11 cellular contexts compared by ENCODE assay signal in the genomic region with DNA sequence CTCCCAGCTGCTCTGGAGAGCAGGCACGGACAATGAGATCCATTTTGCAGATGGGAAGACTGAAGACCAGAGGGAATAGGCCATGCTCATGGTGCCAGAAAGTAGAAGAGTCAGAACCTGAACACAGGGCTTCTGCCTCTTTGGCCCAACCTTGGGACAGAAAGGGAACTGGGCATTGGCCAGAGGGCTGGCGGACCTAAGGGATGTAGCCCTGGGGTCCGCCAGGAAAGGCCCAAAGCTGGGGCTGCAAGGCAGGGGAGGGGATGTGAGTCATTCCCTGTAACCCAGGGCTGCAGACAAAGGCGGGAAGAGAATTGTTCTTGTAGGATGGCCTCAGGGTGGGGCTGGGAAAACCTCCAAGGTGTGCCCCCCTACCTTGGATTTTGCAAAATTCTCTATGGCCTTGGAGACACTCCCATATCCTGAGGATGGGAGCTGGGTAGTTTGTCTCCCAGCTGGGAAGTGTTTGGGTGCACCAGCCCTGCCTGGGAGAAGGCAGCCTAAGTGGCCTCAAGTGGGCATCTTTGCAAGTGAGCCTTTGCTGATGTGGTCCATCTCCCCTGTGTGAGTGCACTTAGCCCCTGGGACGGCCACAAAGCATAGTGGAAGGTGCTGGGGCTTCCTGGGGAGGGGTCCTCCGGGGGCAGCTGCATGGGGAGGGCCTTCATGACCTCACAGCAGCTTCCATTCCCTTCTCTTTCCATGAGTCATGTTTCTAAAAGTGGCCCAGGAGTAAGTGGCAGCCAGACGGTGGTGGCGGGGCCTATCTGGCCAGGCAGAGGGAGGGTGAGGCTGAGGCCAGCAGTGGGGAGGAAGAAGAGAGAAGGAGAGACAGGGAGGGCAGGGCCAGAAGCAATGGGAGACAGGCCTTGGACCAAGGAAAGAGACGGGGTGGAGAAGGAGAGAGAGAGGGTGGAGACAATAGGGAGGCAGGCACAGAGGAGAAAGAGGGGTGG. TPM values are rescaled to one million over a fixed set of nuclear protein-coding genes. Genes with fewer than 3 reads are reported as not detected.
DNase-seq lines count a peak whose midpoint lies in the region; ATAC-seq and TF ChIP-seq lines count a peak whose summit lies in the region.
"Had no signal": no experiment of that assay in that cellular context is flagged by ENCODE, and none has a peak within 500 bp of the region (broad histone marks: within the 10 kb centered on the region; RNA-seq: fewer than 3 reads in every experiment).

No MANE protein-coding gene starts in this region.

- CTCF ChIA-PET in activated naive CD4-positive, alpha-beta T cell treated with anti-CD3 and anti-CD28 coated beads for 36 hours (lab: Charles Lee): no interaction called here
- CTCF ChIA-PET in naive thymus-derived CD4-positive, alpha-beta T cell (lab: Charles Lee): no interaction called here

- H3K23ac ChIP-seq in mesendoderm (ENCODE audit: low read length): no peak overlapping the region

- no peak overlapping the region for H3K4me2 ChIP-seq in mesendoderm (ENCODE audit: low read length)

- H3K4me1 ChIP-seq in mesendoderm (ENCODE audit: control insufficient read depth, low read depth, low read length): no peaks in the 10 kb centered on the region
- H3K4me1 ChIP-seq in vagina: peaks cover 21% of the 10 kb centered on the region
- no peaks in the 10 kb centered on the region for H3K4me1 ChIP-seq in naive thymus-derived CD4-positive, alpha-beta T cell (ENCODE audit: control insufficient read depth in 2 of 2, insufficient read depth in 2 of 2, low read length in 2 of 2)
- H3K4me1 ChIP-seq: breast epithelium had no signal

- no peaks in the 10 kb centered on the region for H3K36me3 Mint-ChIP-seq in activated naive CD4-positive, alpha-beta T cell treated with anti-CD3 and anti-CD28 coated beads for 36 hours (ENCODE audit: low read depth)
- H3K36me3 Mint-ChIP-seq in naive thymus-derived CD4-positive, alpha-beta T cell: no peaks in the 10 kb centered on the region

- no peak for TF ChIP-seq POLR2A in vagina (IDR thresholded peaks at IDR 0.05)

- no peaks in the 10 kb centered on the region for H3K79me2 ChIP-seq in mesendoderm (ENCODE audit: control insufficient read depth, insufficient read depth, low read length)

- H2BK15ac ChIP-seq in mesendoderm (replicated peaks; ENCODE audit: low read depth): no peak overlapping the region

- no peak overlapping the region for H2BK120ac ChIP-seq in mesendoderm (ENCODE audit: low read depth, low read length)

- H3K27me3 ChIP-seq in mesendoderm (ENCODE audit: insufficient read depth, low read length, poor library complexity) (no peaks in the 10 kb centered on the region), vagina (no peaks in the 10 kb centered on the region)
- no peaks in the 10 kb centered on the region for H3K27me3 ChIP-seq in naive thymus-derived CD4-positive, alpha-beta T cell (ENCODE audit: control insufficient read depth in 2 of 2, insufficient read depth in 2 of 2, low read length in 2 of 2)
- H3K27me3 ChIP-seq: breast epithelium had no signal

- H3K4me3 Mint-ChIP-seq in activated naive CD4-positive, alpha-beta T cell treated with anti-CD3 and anti-CD28 coated beads for 36 hours: no peak overlapping the region
- H3K4me3 Mint-ChIP-seq in naive thymus-derived CD4-positive, alpha-beta T cell: no peak overlapping the region
- H3K4me3 Mint-ChIP-seq: CD4-positive, alpha-beta T cell had no signal

- H3K4me3 ChIP-seq in mesendoderm (ENCODE audit: low read length): no peak overlapping the region
- H3K4me3 ChIP-seq in vagina: no peak overlapping the region
- H3K4me3 ChIP-seq in naive thymus-derived CD4-positive, alpha-beta T cell (ENCODE audit: low read length): no peak overlapping the region
- H3K4me3 ChIP-seq: breast epithelium had no signal

- intact Hi-C loops in activated naive CD4-positive, alpha-beta T cell treated with anti-CD3 and anti-CD28 coated beads for 36 hours (cut with micrococcal nuclease): no loop called here
- intact Hi-C loops in vagina (cut with DNase I): no loop called here
- intact Hi-C loops in naive thymus-derived CD4-positive, alpha-beta T cell (cut with micrococcal nuclease): no loop called here

- H2AK5ac ChIP-seq in mesendoderm (ENCODE audit: low read length): no peak overlapping the region

- H3K9me3 Mint-ChIP-seq in activated naive CD4-positive, alpha-beta T cell treated with anti-CD3 and anti-CD28 coated beads for 36 hours: no peaks in the 10 kb centered on the region
- H3K9me3 Mint-ChIP-seq in naive thymus-derived CD4-positive, alpha-beta T cell: no peaks in the 10 kb centered on the region
- H3K9me3 Mint-ChIP-seq: CD4-positive, alpha-beta T cell had no signal

- H3K27me3 Mint-ChIP-seq in activated naive CD4-positive, alpha-beta T cell treated with anti-CD3 and anti-CD28 coated beads for 36 hours (ENCODE audit: low read depth): no peaks in the 10 kb centered on the region
- no peaks in the 10 kb centered on the region for H3K27me3 Mint-ChIP-seq in naive thymus-derived CD4-positive, alpha-beta T cell
- H3K27me3 Mint-ChIP-seq: CD4-positive, alpha-beta T cell had no signal

- H3K27ac Mint-ChIP-seq in activated naive CD4-positive, alpha-beta T cell treated with anti-CD3 and anti-CD28 coated beads for 36 hours: no peak overlapping the region
- H3K27ac Mint-ChIP-seq in naive thymus-derived CD4-positive, alpha-beta T cell: no peak overlapping the region
- H3K27ac Mint-ChIP-seq: CD4-positive, alpha-beta T cell had no signal

- no peak for TF ChIP-seq CTCF in vagina (IDR thresholded peaks at IDR 0.05)

- no peak overlapping the region for H2BK5ac ChIP-seq in mesendoderm (ENCODE audit: low read length)

- POLR2A ChIA-PET in naive thymus-derived CD4-positive, alpha-beta T cell (lab: Charles Lee): no interaction called here

- no peaks in the 10 kb centered on the region for H3K9me3 ChIP-seq in vagina
- H3K9me3 ChIP-seq in naive thymus-derived CD4-positive, alpha-beta T cell (ENCODE audit: control insufficient read depth in 2 of 3, low read length in 3 of 3): no peaks in the 10 kb centered on the region
- H3K9me3 ChIP-seq: breast epithelium had no signal

- DNase-seq in activated naive CD4-positive, alpha-beta T cell treated with anti-CD3 and anti-CD28 coated beads for 36 hours: peak; percentile 2
- DNase-seq in activated naive CD4-positive, alpha-beta T cell (lab: John Stamatoyannopoulos, UW): no peak
- peak; percentile 41 for DNase-seq in ecto neural progenitor cell (ENCODE audit: low spot score)
- DNase-seq in mesendoderm: peak; percentile 40
- peak in 1 of 2 donors; percentile 75 for DNase-seq in vagina (ENCODE audit: extremely low spot score in 2 of 2)
- no peak for DNase-seq in NCI-H82 treated with DMSO at 0.1 percent for 48 hours (lab: John Stamatoyannopoulos, UW; ENCODE audit: unreplicated experiment)
- no peak for DNase-seq in naive thymus-derived CD4-positive, alpha-beta T cell
- DNase-seq: KBM-7 had no signal

- no peak overlapping the region for H3K18ac ChIP-seq in mesendoderm (ENCODE audit: low read length)

- H3K79me1 ChIP-seq in mesendoderm (ENCODE audit: low read length): no peaks in the 10 kb centered on the region

- no peak overlapping the region for H3K9ac ChIP-seq in mesendoderm (ENCODE audit: low read length)

- no CpG with 5 or more reads among the region's 9 CpGs for WGBS in mesendoderm (ENCODE audit: extremely low coverage, insufficient coverage, low lambda C conversion rate)

- no peaks in the 10 kb centered on the region for H3K4me1 Mint-ChIP-seq in activated naive CD4-positive, alpha-beta T cell treated with anti-CD3 and anti-CD28 coated beads for 36 hours (ENCODE audit: low read depth)
- peaks cover 0 to 2% (median 0%) of the 10 kb centered on the region in 7 donors for H3K4me1 Mint-ChIP-seq in naive thymus-derived CD4-positive, alpha-beta T cell

- no peak for ATAC-seq in HG02884 (IDR thresholded peaks at IDR 0.05; ENCODE audit: unreplicated experiment)
- ATAC-seq in naive thymus-derived CD4-positive, alpha-beta T cell: no peak

- no peak overlapping the region for H4K8ac ChIP-seq in mesendoderm (ENCODE audit: low read depth, low read length)

- H3K4ac ChIP-seq in mesendoderm (ENCODE audit: low read depth, low read length): no peak overlapping the region

- no peak overlapping the region for H3K56ac ChIP-seq in mesendoderm (ENCODE audit: low read length)

- no peak overlapping the region for H4K5ac ChIP-seq in mesendoderm (ENCODE audit: low read length)

- H3K36me3 ChIP-seq in mesendoderm (ENCODE audit: control insufficient read depth, insufficient read depth, low read length) (no peaks in the 10 kb centered on the region), vagina (no peaks in the 10 kb centered on the region)
- no peaks in the 10 kb centered on the region for H3K36me3 ChIP-seq in naive thymus-derived CD4-positive, alpha-beta T cell (ENCODE audit: control insufficient read depth in 2 of 3, insufficient read depth in 3 of 3, low read length in 3 of 3)
- H3K36me3 ChIP-seq: breast epithelium had no signal

- no peak overlapping the region for H3K27ac ChIP-seq in mesendoderm (ENCODE audit: low read depth, low read length)
- H3K27ac ChIP-seq in vagina: peak overlapping the region; percentile 65
- no peak overlapping the region for H3K27ac ChIP-seq in naive thymus-derived CD4-positive, alpha-beta T cell (ENCODE audit: low read depth, low read length)

RNA-seq across cellular contexts. Expression of a gene that starts 9.2 kb away (rescaled TPM):
- total RNA-seq in activated naive CD4-positive, alpha-beta T cell treated with anti-CD3 and anti-CD28 coated beads for 36 hours: under 1 TPM; 0.25 to 0.48 TPM
- not detected for polyA plus RNA-seq in mesendoderm (2013, experiment 1 of 2)
- not detected for polyA plus RNA-seq in mesendoderm (2013, experiment 2 of 2)
- total RNA-seq in vagina: 243 TPM
- under 1 TPM in 3 of 5 experiments, not detected in 2; 0.12 to 0.37 (median 0.19) TPM for total RNA-seq in naive thymus-derived CD4-positive, alpha-beta T cell
- polyA plus RNA-seq in naive thymus-derived CD4-positive, alpha-beta T cell: under 1 TPM in 1 of 2 donors, not detected in 1; 0.13 TPM

RNA-seq across cellular contexts. Expression of a gene that starts 42.9 kb away (rescaled TPM):
- total RNA-seq in activated naive CD4-positive, alpha-beta T cell treated with anti-CD3 and anti-CD28 coated beads for 36 hours: not detected
- polyA plus RNA-seq in mesendoderm (2013, experiment 1 of 2): 1.7 TPM
- polyA plus RNA-seq in mesendoderm (2013, experiment 2 of 2): 2.4 TPM
- not detected for total RNA-seq in vagina
- not detected for total RNA-seq in naive thymus-derived CD4-positive, alpha-beta T cell
- polyA plus RNA-seq in naive thymus-derived CD4-positive, alpha-beta T cell: not detected
- total RNA-seq: breast epithelium; CD4-positive, alpha-beta T cell had no signal

Comparison
In these comparisons a context has a peak if more than half of its experiments do, and no peak if none do; other contexts are left out.
1. DNase-seq: peak in activated naive CD4-positive, alpha-beta T cell treated with anti-CD3 and anti-CD28 coated beads for 36 hours (single experiment), ecto neural progenitor cell (single experiment) and mesendoderm (single experiment); none in activated naive CD4-positive, alpha-beta T cell (0 of 4), NCI-H82 treated with DMSO at 0.1 percent for 48 hours (single experiment) and naive thymus-derived CD4-positive, alpha-beta T cell (0 of 9).
2. RNA of a gene that starts 9.2 kb away (total RNA-seq): 243 TPM in vagina (single experiment); 0.25 to 0.48 TPM in activated naive CD4-positive, alpha-beta T cell treated with anti-CD3 and anti-CD28 coated beads for 36 hours and 0.12 to 0.37 TPM in naive thymus-derived CD4-positive, alpha-beta T cell; every median in the first group is over 100 times any median in the second.